In genomic region chr13:46516624-46517318, GRCh38 we compare ENCODE assay signal across 15 cellular contexts. TPM values are rescaled to one million over a fixed set of nuclear protein-coding genes. Genes with fewer than 3 reads are reported as not detected.
DNase-seq lines count a peak whose midpoint lies in the region; ATAC-seq and TF ChIP-seq lines count a peak whose summit lies in the region.
"Had no signal": no experiment of that assay in that cellular context is flagged by ENCODE, and none has a peak within 500 bp of the region (broad histone marks: within the 10 kb centered on the region; RNA-seq: fewer than 3 reads in every experiment).

No MANE protein-coding gene starts in this region.

- no peaks in the 10 kb centered on the region for H3K9me2 ChIP-seq in PC-3 (replicated peaks; ENCODE audit: low read length)

- POLR2A ChIA-PET in HEK293 (lab: Yijun Ruan, JAX) = no interaction called here
- POLR2A ChIA-PET in T-cell (lab: Charles Lee) = no interaction called here
- POLR2A ChIA-PET in PC-3 (lab: Charles Lee; ENCODE audit: unreplicated experiment) = no interaction called here

- intact Hi-C loops in left ventricle myocardium inferior (cut with micrococcal nuclease) (no loop called here), PC-3 (cut with micrococcal nuclease) (no loop called here)

- H3K4me3 Mint-ChIP-seq in T-cell = no peak overlapping the region

- H3K27ac ChIP-seq in HEK293 (ENCODE audit: extremely low read depth, low read depth, low read length) (no peak overlapping the region), left ventricle myocardium inferior (replicated peaks) (peak overlapping the region; percentile 50), PC-3 (ENCODE audit: low read length) (no peak overlapping the region)
- H3K27ac ChIP-seq: C4-2B, HL-60, KMS-11, lower lobe of right lung had no signal

- H3K9me3 Mint-ChIP-seq in T-cell = peaks cover 0 to 4% (median 0%) of the 10 kb centered on the region in 3 donors

- H3K4me1 Mint-ChIP-seq in T-cell = no peaks in the 10 kb centered on the region

- TF ChIP-seq CTCF in HEK293 (tag by site-specific recombination; IDR thresholded peaks at IDR 0.05) (no peak), left ventricle myocardium inferior (IDR thresholded peaks at IDR 0.05; ENCODE audit: borderline replicate concordance) (no peak), PC-3 (conservative IDR thresholded peaks at IDR 0.05; ENCODE audit: low read depth, low read length) (no peak)

- no peak overlapping the region for H3K4me2 ChIP-seq in PC-3 (ENCODE audit: low read length)
- H3K4me2 ChIP-seq: KMS-11 had no signal

- no peaks in the 10 kb centered on the region for H3K36me3 Mint-ChIP-seq in T-cell

- H3K4me3 ChIP-seq in HEK293 (ENCODE audit: low read depth, low read length) = no peak overlapping the region
- no peak overlapping the region for H3K4me3 ChIP-seq in left ventricle myocardium inferior
- no peak overlapping the region for H3K4me3 ChIP-seq in PC-3 (ENCODE audit: low read length)
- H3K4me3 ChIP-seq: lower lobe of right lung had no signal

- no peak for ATAC-seq in T-cell (replicated peaks in 1 of 4)
- no peak for ATAC-seq in PC-3

- H3F3A ChIP-seq in PC-3 (ENCODE audit: low read length, unreplicated experiment) = no peaks in the 10 kb centered on the region

- H2AFZ ChIP-seq in PC-3 (ENCODE audit: low read length) = no peak overlapping the region

- H3K4me1 ChIP-seq in HEK293 (ENCODE audit: control insufficient read depth, insufficient read depth, low read length) (peaks cover 8% of the 10 kb centered on the region), left ventricle myocardium inferior (peaks cover 30% of the 10 kb centered on the region), PC-3 (ENCODE audit: insufficient read depth, low read length) (no peaks in the 10 kb centered on the region)

- BruUV-seq in PC-3 (replicated peaks; lab: Mats Ljungman, UMichigan) = no TSS peak

- H3K36me3 ChIP-seq in HEK293 (ENCODE audit: control insufficient read depth in 2 of 2, insufficient read depth in 1 of 2, low read length in 2 of 2) = no peaks in the 10 kb centered on the region
- H3K36me3 ChIP-seq in left ventricle myocardium inferior = no peaks in the 10 kb centered on the region
- no peaks in the 10 kb centered on the region for H3K36me3 ChIP-seq in PC-3 (ENCODE audit: low read depth, low read length)
- H3K36me3 ChIP-seq: lower lobe of right lung had no signal

- H3K9me3 ChIP-seq in HEK293 (ENCODE audit: control insufficient read depth, insufficient read depth, low read depth, low read length) (no peaks in the 10 kb centered on the region), left ventricle myocardium inferior (replicated peaks) (peaks cover 6% of the 10 kb centered on the region), PC-3 (ENCODE audit: low read length) (no peaks in the 10 kb centered on the region)
- H3K9me3 ChIP-seq: lower lobe of right lung had no signal

- peak; percentile 10 for DNase-seq in NCI-H2196 (lab: John Stamatoyannopoulos, UW; ENCODE audit: unreplicated experiment)
- no peak for DNase-seq in left ventricle myocardium inferior
- peak; percentile 37 for DNase-seq in smooth muscle cell of the brain vasculature (ENCODE audit: low read depth, low spot score)
- DNase-seq in activated CD8-positive, alpha-beta memory T cell treated with anti-CD3 and anti-CD28 coated beads for 24 hours = no peak
- DNase-seq in T-cell = no peak
- DNase-seq in PC-3 = no peak
- DNase-seq: activated effector memory CD4-positive, alpha-beta T cell treated with anti-CD3 and anti-CD28 coated beads, Interleukin-2, amount 50 U/mL, for 16 hours; aorta; EL; lower lobe of right lung; NCI-H1930 had no signal

- no peak overlapping the region for H3K27ac Mint-ChIP-seq in T-cell

- H4K20me1 ChIP-seq in PC-3 (ENCODE audit: low read length) = no peaks in the 10 kb centered on the region

- no peak overlapping the region for H3K9ac ChIP-seq in PC-3 (ENCODE audit: low read length)
- H3K9ac ChIP-seq: KMS-11 had no signal

- CTCF ChIA-PET in HEK293 (lab: Yijun Ruan, JAX) (no interaction called here), T-cell (lab: Charles Lee) (interaction anchor here in 1 of 2 donors (1.1 kb wide), 1 partner anchor 22 kb away, joined by 3 read pairs; no protein-coding TSS in a partner anchor), PC-3 (lab: Charles Lee) (no interaction called here)

- peaks cover 5 to 19% of the 10 kb centered on the region in 2 donors for H3K27me3 Mint-ChIP-seq in T-cell

- H3K79me2 ChIP-seq in PC-3 (ENCODE audit: low read length) = no peaks in the 10 kb centered on the region

- H3K27me3 ChIP-seq in left ventricle myocardium inferior (ENCODE audit: low read depth) = no peaks in the 10 kb centered on the region
- no peaks in the 10 kb centered on the region for H3K27me3 ChIP-seq in PC-3 (ENCODE audit: low read length)

TF ChIP-seq in HEK293, 187 proteins besides CTCF, POLR2A, EP300 and RAD21 (continues in another document):
- TF ChIP-seq HOXD13 (CRISPR knock-in tag; IDR thresholded peaks at IDR 0.05; ENCODE audit: borderline replicate concordance) (no peak), PRDM6 (tag by site-specific recombination; IDR thresholded peaks at IDR 0.05) (peak; percentile 57), PRDM1 (tag by site-specific recombination; IDR thresholded peaks at IDR 0.05) (no peak), ATF2 (tag by site-specific recombination; IDR thresholded peaks at IDR 0.05; ENCODE audit: low read depth) (no peak), ZFP69B (tag by site-specific recombination; IDR thresholded peaks at IDR 0.05) (peak; percentile 79; the same call in 1 of the 2 replicates), ZNF843 (tag by site-specific recombination; IDR thresholded peaks at IDR 0.05) (0 out of 2 replicates have a peak, but pooled peaks have one; percentile 21), ZNF132 (tag by site-specific recombination; IDR thresholded peaks at IDR 0.05; ENCODE audit: borderline replicate concordance) (no peak), ZNF423 (tag by site-specific recombination; IDR thresholded peaks at IDR 0.05) (no peak), HOXA7 (CRISPR knock-in tag; IDR thresholded peaks at IDR 0.05; ENCODE audit: borderline replicate concordance) (no peak), GFI1B (tag by site-specific recombination; IDR thresholded peaks at IDR 0.05) (0 out of 2 replicates have a peak, but pooled peaks have one; percentile 72), ZNF274 (IDR thresholded peaks at IDR 0.05; ENCODE audit: low read length) (no peak), ZNF274 (tag by site-specific recombination; IDR thresholded peaks at IDR 0.05; ENCODE audit: borderline replicate concordance) (no peak), ZSCAN4 (tag by site-specific recombination; IDR thresholded peaks at IDR 0.05) (no peak), FEZF1 (tag by site-specific recombination; IDR thresholded peaks at IDR 0.05) (peak; percentile 69), ZNF664 (tag by site-specific recombination; IDR thresholded peaks at IDR 0.05) (no peak), IKZF3 (tag by site-specific recombination; IDR thresholded peaks at IDR 0.05) (no peak), PATZ1 (tag by site-specific recombination; IDR thresholded peaks at IDR 0.05) (no peak)

RNA-seq across cellular contexts. Expression of gene LRCH1, which starts 36.2 kb away (rescaled TPM):
- 13.1 TPM for total RNA-seq in left ventricle myocardium inferior
- 10 to 100 TPM; 16.0 to 21.8 (median 17.9) TPM for total RNA-seq in T-cell
- 4.3 and 7.8 TPM in 2 replicates for total RNA-seq in PC-3 (2014; rRNA removed)

Comparison
In these comparisons a context has a peak if more than half of its experiments do, and no peak if none do; other contexts are left out.
1. DNase-seq: peak in NCI-H2196 (single experiment) and smooth muscle cell of the brain vasculature (single experiment); none in left ventricle myocardium inferior (single experiment), activated CD8-positive, alpha-beta memory T cell treated with anti-CD3 and anti-CD28 coated beads for 24 hours (single experiment), T-cell (0 of 34) and PC-3 (single experiment).